In the genomic region with DNA sequence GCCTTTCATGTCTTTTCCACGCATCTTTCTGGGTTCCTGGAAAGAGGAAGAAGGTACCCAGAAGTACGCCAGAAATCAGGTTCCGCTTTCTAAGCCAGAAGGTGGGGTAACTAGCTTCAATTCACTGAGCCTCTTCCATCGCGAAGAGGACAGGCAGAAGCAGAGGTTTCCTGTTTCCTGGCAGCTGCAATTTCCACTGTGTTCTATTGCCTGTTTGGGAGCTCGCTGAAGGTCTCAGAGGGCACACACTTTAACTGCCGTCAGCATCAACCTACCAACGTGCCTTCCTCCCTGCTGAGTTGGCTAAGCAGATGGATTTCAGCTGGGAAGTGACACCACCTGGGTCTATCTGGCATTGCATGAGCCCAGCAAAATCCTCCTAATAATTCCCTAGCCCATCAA, we compare ENCODE assay signal across 8 cellular contexts. TPM values are rescaled to one million over a fixed set of nuclear protein-coding genes. Genes with fewer than 3 reads are reported as not detected.
A peak's percentile ranks its signal among the peaks of the same experiment; 100 is the strongest.
DNase-seq lines count a peak whose midpoint lies in the region; ATAC-seq, FAIRE-seq and TF ChIP-seq lines count a peak whose summit lies in the region.

No MANE protein-coding gene starts in this region.

- DNase-seq in activated T-cell treated with anti-CD3 and anti-CD28 coated beads, Interleukin-2, amount 50 U/mL, for 24 hours: no peak
- no peak for DNase-seq in activated T-cell treated with anti-CD3 and anti-CD28 coated beads for 4 hours
- peak; percentile 31 for DNase-seq in HuH-7.5 (ENCODE audit: low spot score)
- DNase-seq in RCC 7860 (ENCODE audit: low spot score): peak; percentile 34
- peak; percentile 31 for DNase-seq in fibroblast of mammary gland (ENCODE audit: low read depth)
- DNase-seq in renal cortical epithelial cell (ENCODE audit: low read depth): peak; percentile 55
- no peak for DNase-seq in T-helper 9 cell

- no peaks in the 10 kb centered on the region for H3K27me3 Mint-ChIP-seq in activated T-cell treated with anti-CD3 and anti-CD28 coated beads, Interleukin-2, amount 50 U/mL, for 24 hours

- H3K9me3 Mint-ChIP-seq in activated T-cell treated with anti-CD3 and anti-CD28 coated beads, Interleukin-2, amount 50 U/mL, for 24 hours: no peaks in the 10 kb centered on the region

- FAIRE-seq in RCC 7860 (lab: Jason Lieb, UNC): no peak

- no peaks in the 10 kb centered on the region for H3K36me3 Mint-ChIP-seq in activated T-cell treated with anti-CD3 and anti-CD28 coated beads, Interleukin-2, amount 50 U/mL, for 24 hours (ENCODE audit: low read depth)

- ATAC-seq in GM21381 (IDR thresholded peaks at IDR 0.05; ENCODE audit: unreplicated experiment): no peak

- peak overlapping the region; percentile 55 for H3K27ac Mint-ChIP-seq in activated T-cell treated with anti-CD3 and anti-CD28 coated beads, Interleukin-2, amount 50 U/mL, for 24 hours

- H3K4me3 ChIP-seq in fibroblast of mammary gland (ENCODE audit: control insufficient read depth, low read depth, low read length): no peak overlapping the region

- H3K4me3 Mint-ChIP-seq in activated T-cell treated with anti-CD3 and anti-CD28 coated beads, Interleukin-2, amount 50 U/mL, for 24 hours: peak overlapping the region; percentile 18

- peaks cover 9% of the 10 kb centered on the region for H3K4me1 Mint-ChIP-seq in activated T-cell treated with anti-CD3 and anti-CD28 coated beads, Interleukin-2, amount 50 U/mL, for 24 hours (ENCODE audit: low read depth)

- TF ChIP-seq CTCF in fibroblast of mammary gland (conservative IDR thresholded peaks at IDR 0.05; ENCODE audit: control insufficient read depth, insufficient read depth, low read depth, low read length): peak; percentile 26

RNA-seq across cellular contexts. Expression of a gene that starts 10.0 kb away (rescaled TPM):
- 4.6 and 102 TPM in 2 replicates for total RNA-seq in renal cortical epithelial cell

RNA-seq across cellular contexts. Expression of a gene that starts 55.3 kb away (rescaled TPM):
- 121 and 253 TPM in 2 replicates for total RNA-seq in renal cortical epithelial cell

Comparison
In these comparisons a context has a peak if more than half of its experiments do, and no peak if none do; other contexts are left out.
1. DNase-seq: peak in HuH-7.5 (single experiment), RCC 7860 (single experiment), fibroblast of mammary gland (single experiment) and renal cortical epithelial cell (single experiment); none in activated T-cell treated with anti-CD3 and anti-CD28 coated beads, Interleukin-2, amount 50 U/mL, for 24 hours (single experiment), activated T-cell treated with anti-CD3 and anti-CD28 coated beads for 4 hours (single experiment) and T-helper 9 cell (single experiment).